In genomic region chr16:70594569-70594968, GRCh38 we compare ENCODE assay signal across 17 cellular contexts. TPM values are rescaled to one million over a fixed set of nuclear protein-coding genes. Genes with fewer than 3 reads are reported as not detected.
DNase-seq lines count a peak whose midpoint lies in the region; ATAC-seq, FAIRE-seq and TF ChIP-seq lines count a peak whose summit lies in the region.
"Had no signal": no experiment of that assay in that cellular context is flagged by ENCODE, and none has a peak within 500 bp of the region (broad histone marks: within the 10 kb centered on the region; RNA-seq: fewer than 3 reads in every experiment).

No MANE protein-coding gene starts in this region.

- no peaks in the 10 kb centered on the region for H3F3A ChIP-seq in PC-3 (ENCODE audit: low read length, unreplicated experiment)

- H3K36me3 ChIP-seq in PC-3 (ENCODE audit: low read depth, low read length) (no peaks in the 10 kb centered on the region), endothelial cell of umbilical vein (ENCODE audit: control insufficient read depth in 2 of 2, extremely low read depth in 1 of 2, insufficient read depth in 2 of 2, low read length in 2 of 2) (no peaks in the 10 kb centered on the region)
- H3K36me3 ChIP-seq: ascending aorta, SJSA1 had no signal

- H3K9me3 ChIP-seq in PC-3 (ENCODE audit: low read length) (no peaks in the 10 kb centered on the region), endothelial cell of umbilical vein (replicated peaks; ENCODE audit: control insufficient read depth, insufficient read depth, low read length) (no peaks in the 10 kb centered on the region)
- H3K9me3 ChIP-seq: ascending aorta, SJSA1 had no signal

- H3K9ac ChIP-seq in PC-3 (ENCODE audit: low read length) = no peak overlapping the region
- H3K9ac ChIP-seq in endothelial cell of umbilical vein (replicated peaks; ENCODE audit: extremely low read depth, insufficient read depth, low read length) = no peak overlapping the region
- H3K9ac ChIP-seq: GM23248 had no signal

- no peaks in the 10 kb centered on the region for H3K4me1 ChIP-seq in PC-3 (ENCODE audit: insufficient read depth, low read length)
- no peaks in the 10 kb centered on the region for H3K4me1 ChIP-seq in endothelial cell of umbilical vein (ENCODE audit: control insufficient read depth, extremely low read depth, insufficient read depth, low read length)

- DNase-seq in DMS 273 treated with DMSO at 0.1 percent for 48 hours (lab: John Stamatoyannopoulos, UW) (peak; percentile 18), PC-3 (peak; percentile 54), endothelial cell of umbilical vein (ENCODE audit: low read depth, low spot score) (peak; percentile 35), mucosa of gallbladder (ENCODE audit: low spot score) (peak; percentile 53), OCI-M1 (lab: John Stamatoyannopoulos, UW) (no peak), HPDE6-E6E7 (ENCODE audit: extremely low spot score) (no peak), NCI-H2107 (lab: John Stamatoyannopoulos, UW) (no peak), H4 (ENCODE audit: low spot score) (no peak)
- DNase-seq: activated CD8-positive, alpha-beta T cell treated with anti-CD3 and anti-CD28 coated beads for 36 hours; GM23248; KBM-7; mesendoderm; NCI-H748 treated with DMSO at 0.1 percent for 48 hours had no signal

- intact Hi-C loops in PC-3 (cut with micrococcal nuclease) = no loop called here
- intact Hi-C loops in endothelial cell of umbilical vein (cut with micrococcal nuclease) = no loop called here

- H3K9me2 ChIP-seq in PC-3 (replicated peaks; ENCODE audit: low read length) = no peaks in the 10 kb centered on the region

- H3K27ac ChIP-seq in PC-3 (ENCODE audit: low read length) (no peak overlapping the region), endothelial cell of umbilical vein (ENCODE audit: insufficient read depth, low read depth, low read length) (no peak overlapping the region)
- H3K27ac ChIP-seq: GM23248, SJSA1 had no signal

- CTCF ChIA-PET in PC-3 (lab: Charles Lee) (no interaction called here), endothelial cell of umbilical vein (lab: Charles Lee) (interaction anchor here (3.5 kb wide), 1 partner anchor 21 kb away, joined by 10 read pairs; no protein-coding TSS in a partner anchor)

- H3K27me3 ChIP-seq in PC-3 (ENCODE audit: low read length) (no peaks in the 10 kb centered on the region), endothelial cell of umbilical vein (ENCODE audit: control insufficient read depth in 2 of 2, insufficient read depth in 2 of 2, low read length in 2 of 2) (no peaks in the 10 kb centered on the region)
- H3K27me3 ChIP-seq: ascending aorta, SJSA1 had no signal

- H4K20me1 ChIP-seq in PC-3 (ENCODE audit: low read length) (no peaks in the 10 kb centered on the region), endothelial cell of umbilical vein (replicated peaks; ENCODE audit: control insufficient read depth, extremely low read depth, insufficient read depth, low read length) (no peaks in the 10 kb centered on the region)

- H3K4me3 ChIP-seq in PC-3 (ENCODE audit: low read length) (no peak overlapping the region), endothelial cell of umbilical vein (replicated peaks in 1 of 3; ENCODE audit: insufficient read depth in 1 of 3, low read depth in 1 of 3, low read length in 3 of 3) (no peak overlapping the region)
- H3K4me3 ChIP-seq: ascending aorta, GM23248, SJSA1 had no signal

- ATAC-seq in PC-3 = no peak
- ATAC-seq: activated CD8-positive, alpha-beta T cell treated with anti-CD3 and anti-CD28 coated beads for 36 hours; stimulated activated effector memory CD8-positive, alpha-beta T cell treated with anti-CD3 and anti-CD28 coated beads, Interleukin-12 subunit alpha, Interleukin-12 subunit beta, amount 100 ng/mL, for 72 hours had no signal

- no peaks in the 10 kb centered on the region for H3K9me1 ChIP-seq in endothelial cell of umbilical vein (replicated peaks; ENCODE audit: control insufficient read depth, extremely low read depth, insufficient read depth, low read length)

- H3K4me2 ChIP-seq in PC-3 (ENCODE audit: low read length) (no peak overlapping the region), endothelial cell of umbilical vein (ENCODE audit: insufficient read depth, low read length) (no peak overlapping the region)

- no TSS peak for BruUV-seq in PC-3 (replicated peaks; lab: Mats Ljungman, UMichigan)
- no TSS peak for BruUV-seq in endothelial cell of umbilical vein (replicated peaks; lab: Mats Ljungman, UMichigan)

- POLR2A ChIA-PET in PC-3 (lab: Charles Lee; ENCODE audit: unreplicated experiment) (no interaction called here), endothelial cell of umbilical vein (lab: Charles Lee) (no interaction called here)

- H2AFZ ChIP-seq in PC-3 (ENCODE audit: low read length) (no peak overlapping the region), endothelial cell of umbilical vein (ENCODE audit: low read depth, low read length) (no peak overlapping the region)
- H2AFZ ChIP-seq: GM23248 had no signal

- dilution Hi-C loops in endothelial cell of umbilical vein (cut with MboI; ENCODE audit: extremely low pct_ligation_motif_present, low sequenced_read_pairs) = no loop called here

- TF ChIP-seq POLR2A in endothelial cell of umbilical vein (IDR thresholded peaks at IDR 0.05; ENCODE audit: low read depth, low read length) = no peak

- no peak for FAIRE-seq in endothelial cell of umbilical vein (lab: Jason Lieb, UNC)

- no peak for TF ChIP-seq CTCF in PC-3 (conservative IDR thresholded peaks at IDR 0.05; ENCODE audit: low read depth, low read length)
- no peak for TF ChIP-seq CTCF in endothelial cell of umbilical vein (IDR thresholded peaks at IDR 0.05; ENCODE audit: extremely low read depth in 1 of 2, insufficient read depth in 1 of 2, low read depth in 1 of 2, low read length in 2 of 2)

- no peaks in the 10 kb centered on the region for H3K79me2 ChIP-seq in PC-3 (ENCODE audit: low read length)
- H3K79me2 ChIP-seq in endothelial cell of umbilical vein (ENCODE audit: control insufficient read depth, insufficient read depth, low read length) = no peaks in the 10 kb centered on the region

TF ChIP-seq in endothelial cell of umbilical vein, 7 proteins besides CTCF, POLR2A, EP300 and RAD21:
- TF ChIP-seq MYC (IDR thresholded peaks at IDR 0.05; ENCODE audit: low read depth, low read length) = no peak
- TF ChIP-seq JUN (IDR thresholded peaks at IDR 0.05; ENCODE audit: borderline replicate concordance, insufficient read depth, insufficient read length, low read depth) = no peak
- TF ChIP-seq POLR2AphosphoS5 (IDR thresholded peaks at IDR 0.05; ENCODE audit: insufficient read depth, low read depth, low read length) = no peak
- no peak for TF ChIP-seq GATA2 (IDR thresholded peaks at IDR 0.05; ENCODE audit: insufficient read depth, insufficient read length, low read depth, low read length)
- no peak for TF ChIP-seq FOS (IDR thresholded peaks at IDR 0.05; ENCODE audit: borderline replicate concordance, insufficient read depth, low read length)

RNA-seq across cellular contexts. Expression of gene IL34, which starts 51.8 kb away (rescaled TPM):
- total RNA-seq in PC-3 (2014; rRNA removed) = not detected in 2 replicates
- 0.23 and 0.97 TPM in 2 replicates for total RNA-seq in endothelial cell of umbilical vein
- polyA plus RNA-seq in endothelial cell of umbilical vein = 0.88 and 1.0 TPM in 2 replicates
- polyA plus RNA-seq in endothelial cell of umbilical vein (2011; cell fraction: cytosol; rRNA removed) = 0.52 and 0.86 TPM in 2 replicates
- polyA plus RNA-seq in endothelial cell of umbilical vein (2011; cell fraction: nucleus; rRNA removed) = 1.0 and 1.1 TPM in 2 replicates
- 0.15 and 0.37 TPM in 2 replicates for polyA plus RNA-seq in endothelial cell of umbilical vein (2012)
- 0.15 TPM in 1 of 2 replicates, not detected in the other for polyA minus RNA-seq in endothelial cell of umbilical vein
- polyA minus RNA-seq in endothelial cell of umbilical vein (2011; cell fraction: cytosol; rRNA and poly(A)+ RNA removed) = not detected
- 0.34 and 0.53 TPM in 2 replicates for polyA minus RNA-seq in endothelial cell of umbilical vein (2011; cell fraction: nucleus; rRNA and poly(A)+ RNA removed)
- total RNA-seq in mucosa of gallbladder = 3.5 TPM
- total RNA-seq in H4 (2014; rRNA removed; shearing (Covaris generic)) = not detected in 2 replicates
- total RNA-seq: activated CD8-positive, alpha-beta T cell treated with anti-CD3 and anti-CD28 coated beads for 36 hours; activated T-helper 2 cell treated with anti-CD3 and anti-CD28 coated beads, Interferon-gamma antibody, Interleukin-2, Interleukin-4, amounts not matched to agents 10 μg/mL and 5 μg/mL and 100 μg/mL, durations not matched to agents 14 hours and 24 hours and 36 hours; GM23248 had no signal
- polyA plus RNA-seq: GM23248 had no signal

Comparison
In these comparisons a context has a peak if more than half of its experiments do, and no peak if none do; other contexts are left out.
1. DNase-seq: peak in DMS 273 treated with DMSO at 0.1 percent for 48 hours (single experiment), PC-3 (single experiment), endothelial cell of umbilical vein (single experiment) and mucosa of gallbladder (single experiment); none in OCI-M1 (single experiment), HPDE6-E6E7 (single experiment), NCI-H2107 (single experiment) and H4 (single experiment).